ENCODE assay signal across 32 cellular contexts in the genomic region with DNA sequence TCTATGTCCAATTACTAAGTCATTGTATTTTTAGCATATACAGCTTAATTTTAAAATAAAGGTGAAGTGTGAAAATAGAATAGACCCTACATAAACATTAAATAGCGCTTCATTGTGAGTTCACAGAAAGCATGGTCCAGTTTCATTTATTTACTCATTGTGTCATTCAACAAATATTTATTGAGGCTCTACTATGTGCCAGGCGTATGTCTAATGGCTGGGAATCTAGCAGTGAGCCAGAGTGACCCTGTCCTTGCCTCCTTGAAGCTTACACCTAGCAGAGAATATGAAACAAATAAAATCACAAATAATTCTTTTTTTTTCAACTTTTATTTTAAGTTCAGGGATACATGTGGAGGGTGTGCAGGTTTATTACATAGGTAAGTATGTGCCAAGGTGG.
"Had no signal": no experiment of that assay in that cellular context is flagged by ENCODE, and none has a peak within 500 bp of the region (broad histone marks: within the 10 kb centered on the region; RNA-seq: fewer than 3 reads in every experiment).

No MANE protein-coding gene starts in this region.

- H3K27me3 Mint-ChIP-seq: activated B cell treated with CpG ODN at 0.5 μM for 24 hours; activated CD4-positive, alpha-beta memory T cell treated with anti-CD3 and anti-CD28 coated beads for 36 hours; activated T-helper 17 cell treated with anti-CD3 and anti-CD28 coated beads, Interleukin-2, amount 50 U/mL, for 72 hours; T-helper 17 cell had no signal

- H3K27ac ChIP-seq: adrenal gland, body of pancreas, brain microvascular endothelial cell, breast epithelium, VCaP had no signal

- H3K36me3 Mint-ChIP-seq: activated CD4-positive, alpha-beta memory T cell treated with anti-CD3 and anti-CD28 coated beads for 36 hours; activated naive CD8-positive, alpha-beta T cell treated with anti-CD3 and anti-CD28 coated beads for 36 hours had no signal

- H3K9me3 Mint-ChIP-seq: activated naive CD4-positive, alpha-beta T cell treated with anti-CD3 and anti-CD28 coated beads for 36 hours; activated naive CD8-positive, alpha-beta T cell treated with anti-CD3 and anti-CD28 coated beads for 36 hours; activated T-cell treated with anti-CD3 and anti-CD28 coated beads, Interleukin-2, amount 50 U/mL, for 4 hours; activated T-cell treated with anti-CD3 and anti-CD28 coated beads, Interleukin-2, amount 50 U/mL, for 72 hours; activated T-helper 1 cell treated with anti-CD3 and anti-CD28 coated beads, Interleukin-12 subunit alpha, Interleukin-12 subunit beta, Interleukin-2, Interleukin-4 antibody, amounts not matched to agents 30 ng/mL and 10 ng/mL and 1 ng/mL, durations not matched to agents 14 hours and 24 hours and 36 hours; activated T-helper 17 cell treated with anti-CD3 and anti-CD28 coated beads, Interleukin-2, amount 50 U/mL, for 72 hours had no signal

- H3K9me3 ChIP-seq: adrenal gland, body of pancreas, breast epithelium had no signal

- H3K4me3 Mint-ChIP-seq: activated B cell treated with CpG ODN at 0.5 μM for 24 hours; activated CD4-positive, alpha-beta memory T cell treated with anti-CD3 and anti-CD28 coated beads for 36 hours; activated CD4-positive, alpha-beta T cell treated with anti-CD3 and anti-CD28 coated beads, Interleukin-2, amount 10 ng/mL, durations not matched to agents 24 days and 14 days; activated CD8-positive, alpha-beta T cell treated with anti-CD3 and anti-CD28 coated beads for 36 hours; activated naive CD4-positive, alpha-beta T cell treated with anti-CD3 and anti-CD28 coated beads for 36 hours; activated naive CD8-positive, alpha-beta T cell treated with anti-CD3 and anti-CD28 coated beads for 36 hours; activated T-cell treated with anti-CD3 and anti-CD28 coated beads, Interleukin-2, amount 50 U/mL, for 4 hours; activated T-cell treated with anti-CD3 and anti-CD28 coated beads, Interleukin-2, amount 50 U/mL, for 72 hours; activated T-helper 1 cell treated with anti-CD3 and anti-CD28 coated beads, Interleukin-12 subunit alpha, Interleukin-12 subunit beta, Interleukin-2, Interleukin-4 antibody, amounts not matched to agents 30 ng/mL and 10 ng/mL and 1 ng/mL, durations not matched to agents 14 hours and 24 hours and 36 hours; activated T-helper 17 cell treated with anti-CD3 and anti-CD28 coated beads, Interleukin-2, amount 50 U/mL, for 72 hours; T-helper 17 cell had no signal

- H3K27ac Mint-ChIP-seq: activated B cell treated with CpG ODN at 0.5 μM for 24 hours; activated CD4-positive, alpha-beta memory T cell treated with anti-CD3 and anti-CD28 coated beads for 36 hours; activated CD4-positive, alpha-beta T cell treated with anti-CD3 and anti-CD28 coated beads, Interleukin-2, amount 10 ng/mL, durations not matched to agents 24 days and 14 days; activated CD8-positive, alpha-beta T cell treated with anti-CD3 and anti-CD28 coated beads for 36 hours; activated naive CD4-positive, alpha-beta T cell treated with anti-CD3 and anti-CD28 coated beads for 36 hours; activated naive CD4-positive, alpha-beta T cell treated with anti-CD3 and anti-CD28 coated beads, Interleukin-2, amount 50 U/mL, for 72 hours; activated naive CD8-positive, alpha-beta T cell treated with anti-CD3 and anti-CD28 coated beads for 36 hours; activated T-cell treated with anti-CD3 and anti-CD28 coated beads, Interleukin-2, amount 50 U/mL, for 72 hours; activated T-helper 1 cell treated with anti-CD3 and anti-CD28 coated beads, Interleukin-12 subunit alpha, Interleukin-12 subunit beta, Interleukin-2, Interleukin-4 antibody, amounts not matched to agents 30 ng/mL and 10 ng/mL and 1 ng/mL, durations not matched to agents 14 hours and 24 hours and 36 hours; activated T-helper 17 cell treated with anti-CD3 and anti-CD28 coated beads, Interleukin-2, amount 50 U/mL, for 72 hours; T-helper 17 cell had no signal

- DNase-seq: activated B cell treated with CpG ODN at 0.5 μM for 24 hours; activated CD4-positive, alpha-beta memory T cell treated with anti-CD3 and anti-CD28 coated beads for 36 hours; activated CD4-positive, alpha-beta T cell treated with anti-CD3 and anti-CD28 coated beads for 4 hours; activated CD4-positive, alpha-beta T cell treated with anti-CD3 and anti-CD28 coated beads, Interleukin-2, amount 10 ng/mL, durations not matched to agents 24 days and 14 days; activated CD4-positive, alpha-beta T cell treated with anti-CD3 and anti-CD28 coated beads, Interleukin-2, amount 50 U/mL, for 1 hour; activated CD4-positive, alpha-beta T cell treated with anti-CD3 and anti-CD28 coated beads, Interleukin-2, amount 50 U/mL, for 4 hours; activated CD4-positive, CD25-positive, alpha-beta regulatory T cell treated with anti-CD3 and anti-CD28 coated beads, Interleukin-2, amount 50 U/mL, for 72 hours; activated CD8-positive, alpha-beta memory T cell treated with anti-CD3 and anti-CD28 coated beads, Interleukin-2, amount 50 U/mL, for 4 hours; activated CD8-positive, alpha-beta T cell treated with anti-CD3 and anti-CD28 coated beads for 36 hours; activated effector memory CD4-positive, alpha-beta T cell treated with anti-CD3 and anti-CD28 coated beads, Interleukin-2, amount 50 U/mL, for 16 hours; activated gamma-delta T cell treated with Interleukin-2 at 50 U/mL for 16 hours; activated naive CD4-positive, alpha-beta T cell; activated naive CD4-positive, alpha-beta T cell treated with anti-CD3 and anti-CD28 coated beads for 36 hours; activated naive CD4-positive, alpha-beta T cell treated with anti-CD3 and anti-CD28 coated beads, Interleukin-2, amount 50 U/mL, for 16 hours; activated naive CD8-positive, alpha-beta T cell treated with anti-CD3 and anti-CD28 coated beads for 36 hours; activated T-cell treated with anti-CD3 and anti-CD28 coated beads for 4 hours; activated T-cell treated with anti-CD3 and anti-CD28 coated beads, Interleukin-2, amount 50 U/mL, for 1 hour; activated T-cell treated with anti-CD3 and anti-CD28 coated beads, Interleukin-2, amount 50 U/mL, for 4 hours; activated T-cell treated with anti-CD3 and anti-CD28 coated beads, Interleukin-2, amount 50 U/mL, for 72 hours; adrenal gland; amniotic stem cell; aorta; body of pancreas; brain microvascular endothelial cell; central memory CD4-positive, alpha-beta T cell; T-helper 17 cell; T1000 had no signal

- H3K4me1 ChIP-seq: adrenal gland, body of pancreas, breast epithelium had no signal

- ATAC-seq: activated CD8-positive, alpha-beta T cell treated with anti-CD3 and anti-CD28 coated beads for 36 hours; activated naive CD4-positive, alpha-beta T cell treated with anti-CD3 and anti-CD28 coated beads, Interleukin-2, amount 50 U/mL, for 72 hours; activated T-cell treated with anti-CD3 and anti-CD28 coated beads, Interleukin-2, amount 50 U/mL, for 4 hours; activated T-cell treated with anti-CD3 and anti-CD28 coated beads, Interleukin-2, amount 50 U/mL, for 72 hours; activated T-helper 17 cell treated with anti-CD3 and anti-CD28 coated beads, Interleukin-2, amount 50 U/mL, for 72 hours; body of pancreas; T-helper 17 cell had no signal

- H3K27me3 ChIP-seq: adrenal gland, body of pancreas, brain microvascular endothelial cell, breast epithelium had no signal

- H3K4me3 ChIP-seq: adrenal gland, body of pancreas, breast epithelium had no signal

- H3K4me1 Mint-ChIP-seq: activated B cell treated with CpG ODN at 0.5 μM for 24 hours; activated CD4-positive, alpha-beta T cell treated with anti-CD3 and anti-CD28 coated beads, Interleukin-2, amount 10 ng/mL, durations not matched to agents 24 days and 14 days; activated naive CD8-positive, alpha-beta T cell treated with anti-CD3 and anti-CD28 coated beads for 36 hours; activated T-helper 17 cell treated with anti-CD3 and anti-CD28 coated beads, Interleukin-2, amount 50 U/mL, for 72 hours; T-helper 17 cell had no signal

- H3K36me3 ChIP-seq: adrenal gland, brain microvascular endothelial cell, breast epithelium had no signal
